Comparison of ENCODE assay signal across 9 cellular contexts in the genomic region with DNA sequence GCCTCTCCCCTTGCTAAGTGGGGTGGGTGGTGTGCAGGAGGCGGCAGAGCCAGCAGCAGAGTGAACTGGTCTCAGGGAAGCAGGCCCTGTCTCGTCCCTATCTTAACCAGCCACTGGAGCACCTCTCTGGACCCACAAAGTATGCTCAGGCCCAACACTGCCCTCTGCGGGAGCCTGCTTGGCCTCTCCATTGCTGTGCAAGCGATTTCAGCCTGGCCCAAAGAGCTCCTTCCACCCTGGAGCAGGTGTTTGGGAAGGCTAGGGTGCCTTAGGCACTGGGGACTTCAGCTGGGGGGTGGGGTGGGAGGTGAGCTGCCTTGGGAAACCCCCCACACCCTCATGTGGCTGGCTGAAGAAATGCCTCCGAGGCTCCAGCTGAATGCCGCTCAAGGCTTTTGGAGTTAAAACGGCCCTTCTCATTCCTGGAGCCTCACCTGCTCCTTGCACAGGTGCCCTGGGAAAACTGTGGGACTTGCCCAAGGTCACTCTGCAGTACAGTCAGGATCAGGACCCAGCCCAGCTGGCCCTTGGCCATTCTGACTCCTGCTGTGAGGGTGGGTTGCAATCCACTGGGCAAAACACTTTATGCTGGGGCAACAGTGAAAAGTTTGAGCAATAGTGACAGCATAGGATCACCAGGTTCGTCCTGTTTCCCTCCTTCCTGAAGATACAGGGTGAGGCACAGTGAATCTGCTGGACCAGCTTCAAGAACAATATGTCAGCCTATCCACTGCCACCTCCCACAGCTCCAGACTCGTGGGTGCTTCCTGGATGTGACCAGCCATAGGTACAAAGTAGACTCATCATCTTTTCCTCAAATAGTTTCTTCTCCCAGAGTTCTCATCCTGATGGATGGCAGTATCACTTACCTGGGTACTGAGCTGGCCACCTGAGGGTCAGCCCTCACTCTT. TPM values are rescaled to one million over a fixed set of nuclear protein-coding genes. Genes with fewer than 3 reads are reported as not detected.
DNase-seq lines count a peak whose midpoint lies in the region; ATAC-seq, FAIRE-seq and TF ChIP-seq lines count a peak whose summit lies in the region.
"Had no signal": no experiment of that assay in that cellular context is flagged by ENCODE, and none has a peak within 500 bp of the region (broad histone marks: within the 10 kb centered on the region; RNA-seq: fewer than 3 reads in every experiment).

No MANE protein-coding gene starts in this region.

- H3K36me3 Mint-ChIP-seq in activated T-helper 17 cell treated with anti-CD3 and anti-CD28 coated beads, Interleukin-2, amount 50 U/mL, for 72 hours (ENCODE audit: low read depth), result no peaks in the 10 kb centered on the region
- H3K36me3 Mint-ChIP-seq in activated T-cell treated with anti-CD3 and anti-CD28 coated beads, Interleukin-2, amount 50 U/mL, for 4 hours (ENCODE audit: insufficient read depth), result no peaks in the 10 kb centered on the region
- no peaks in the 10 kb centered on the region for H3K36me3 Mint-ChIP-seq in T-helper 2 cell treated with Interferon-gamma antibody and Interleukin-4, amounts not matched to agents 5 μg/mL and 100 μg/mL, for 36 hours (ENCODE audit: low read depth)
- H3K36me3 Mint-ChIP-seq: natural killer cell had no signal

- no peak overlapping the region for H3K27ac ChIP-seq in MM.1S (ENCODE audit: low read length)
- no peak overlapping the region for H3K27ac ChIP-seq in kidney (ENCODE audit: low read depth in 2 of 2, low read length in 2 of 2)

- no peaks in the 10 kb centered on the region for H4K20me1 ChIP-seq in MM.1S (ENCODE audit: insufficient read depth, low read length)

- ATAC-seq in activated T-helper 17 cell treated with anti-CD3 and anti-CD28 coated beads, Interleukin-2, amount 50 U/mL, for 72 hours (replicated peaks), result peak; percentile 61
- no peak for ATAC-seq in HG02678 (IDR thresholded peaks at IDR 0.05; ENCODE audit: unreplicated experiment)
- no peak for ATAC-seq in activated T-cell treated with anti-CD3 and anti-CD28 coated beads, Interleukin-2, amount 50 U/mL, for 4 hours

- TF ChIP-seq CTCF in GM10266 (IDR thresholded peaks at IDR 0.05; ENCODE audit: control insufficient read depth, insufficient read depth, low read depth, missing control alignments), result peak; percentile 76
- TF ChIP-seq CTCF in MM.1S (IDR thresholded peaks at IDR 0.05; ENCODE audit: low read length), result peak; percentile 54
- TF ChIP-seq CTCF in kidney (IDR thresholded peaks at IDR 0.05; ENCODE audit: borderline replicate concordance, extremely low read depth, insufficient read depth), result peak; percentile 54

- H3K4me3 Mint-ChIP-seq in activated T-helper 17 cell treated with anti-CD3 and anti-CD28 coated beads, Interleukin-2, amount 50 U/mL, for 72 hours, result no peak overlapping the region
- no peak overlapping the region for H3K4me3 Mint-ChIP-seq in activated T-cell treated with anti-CD3 and anti-CD28 coated beads, Interleukin-2, amount 50 U/mL, for 4 hours
- no peak overlapping the region for H3K4me3 Mint-ChIP-seq in T-helper 2 cell treated with Interferon-gamma antibody and Interleukin-4, amounts not matched to agents 5 μg/mL and 100 μg/mL, for 36 hours
- H3K4me3 Mint-ChIP-seq: natural killer cell had no signal

- no peaks in the 10 kb centered on the region for H3K9me3 Mint-ChIP-seq in activated T-helper 17 cell treated with anti-CD3 and anti-CD28 coated beads, Interleukin-2, amount 50 U/mL, for 72 hours
- H3K9me3 Mint-ChIP-seq in activated T-cell treated with anti-CD3 and anti-CD28 coated beads, Interleukin-2, amount 50 U/mL, for 4 hours, result no peaks in the 10 kb centered on the region
- H3K9me3 Mint-ChIP-seq in T-helper 2 cell treated with Interferon-gamma antibody and Interleukin-4, amounts not matched to agents 5 μg/mL and 100 μg/mL, for 36 hours, result no peaks in the 10 kb centered on the region
- H3K9me3 Mint-ChIP-seq: natural killer cell had no signal

- intact Hi-C loops in kidney (cut with DNase I), result no loop called here

- 0 out of 2 replicates have a peak, but pooled peaks cover 6% of the 10 kb centered on the region for H3K27me3 ChIP-seq in MM.1S (replicated peaks; ENCODE audit: insufficient read depth, low read length)

- H3K4me2 ChIP-seq in MM.1S (ENCODE audit: low read depth, low read length), result no peak overlapping the region

- H3K79me2 ChIP-seq in MM.1S (ENCODE audit: low read length), result no peaks in the 10 kb centered on the region

- FAIRE-seq in kidney (lab: Jason Lieb, UNC) (no peak), GM19239 (lab: Jason Lieb, UNC) (no peak)

- no peaks in the 10 kb centered on the region for H3K9me2 ChIP-seq in MM.1S (replicated peaks; ENCODE audit: insufficient read depth, low read length)

- H3K9ac ChIP-seq in MM.1S (ENCODE audit: low read length) (no peak overlapping the region), kidney (ENCODE audit: low read length in 2 of 2) (no peak overlapping the region)

- H3K27ac Mint-ChIP-seq in activated T-helper 17 cell treated with anti-CD3 and anti-CD28 coated beads, Interleukin-2, amount 50 U/mL, for 72 hours, result no peak overlapping the region
- H3K27ac Mint-ChIP-seq in T-helper 2 cell treated with Interferon-gamma antibody and Interleukin-4, amounts not matched to agents 5 μg/mL and 100 μg/mL, for 36 hours, result no peak overlapping the region
- H3K27ac Mint-ChIP-seq: natural killer cell had no signal

- H3F3A ChIP-seq in MM.1S (ENCODE audit: insufficient read depth, low read length), result no peaks in the 10 kb centered on the region

- no peaks in the 10 kb centered on the region for H3K27me3 Mint-ChIP-seq in activated T-helper 17 cell treated with anti-CD3 and anti-CD28 coated beads, Interleukin-2, amount 50 U/mL, for 72 hours
- no peaks in the 10 kb centered on the region for H3K27me3 Mint-ChIP-seq in activated T-cell treated with anti-CD3 and anti-CD28 coated beads, Interleukin-2, amount 50 U/mL, for 4 hours (ENCODE audit: low read depth)
- peaks cover 14% of the 10 kb centered on the region for H3K27me3 Mint-ChIP-seq in T-helper 2 cell treated with Interferon-gamma antibody and Interleukin-4, amounts not matched to agents 5 μg/mL and 100 μg/mL, for 36 hours (ENCODE audit: low read depth)

- H3K4me3 ChIP-seq in MM.1S (ENCODE audit: low read length) (no peak overlapping the region), kidney (ENCODE audit: low read length in 2 of 2) (no peak overlapping the region)

- peaks cover 12% of the 10 kb centered on the region for H3K4me1 ChIP-seq in MM.1S (ENCODE audit: low read length)
- no peaks in the 10 kb centered on the region for H3K4me1 ChIP-seq in kidney (ENCODE audit: control insufficient read depth in 1 of 2, insufficient read depth in 1 of 2, low read depth in 1 of 2, low read length in 2 of 2)

- no peaks in the 10 kb centered on the region for H3K4me1 Mint-ChIP-seq in activated T-helper 17 cell treated with anti-CD3 and anti-CD28 coated beads, Interleukin-2, amount 50 U/mL, for 72 hours
- no peaks in the 10 kb centered on the region for H3K4me1 Mint-ChIP-seq in activated T-cell treated with anti-CD3 and anti-CD28 coated beads, Interleukin-2, amount 50 U/mL, for 4 hours (ENCODE audit: low read depth)
- H3K4me1 Mint-ChIP-seq in T-helper 2 cell treated with Interferon-gamma antibody and Interleukin-4, amounts not matched to agents 5 μg/mL and 100 μg/mL, for 36 hours (ENCODE audit: low read depth), result no peaks in the 10 kb centered on the region
- H3K4me1 Mint-ChIP-seq: natural killer cell had no signal

- H3K36me3 ChIP-seq in MM.1S (replicated peaks; ENCODE audit: insufficient read depth, low read length) (no peaks in the 10 kb centered on the region), kidney (ENCODE audit: control insufficient read depth in 1 of 2, insufficient read depth in 2 of 2, low read length in 2 of 2) (no peaks in the 10 kb centered on the region)

- DNase-seq in GM10266 (ENCODE audit: extremely low spot score) (peak; percentile 76), MM.1S (peak; percentile 54), kidney (peak; percentile 73), GM19239 (ENCODE audit: insufficient read length, low spot score) (no peak)
- DNase-seq in activated T-cell treated with anti-CD3 and anti-CD28 coated beads, Interleukin-2, amount 50 U/mL, for 4 hours, result no peak
- no peak for DNase-seq in T-helper 2 cell treated with Interferon-gamma antibody and Interleukin-4, amounts not matched to agents 5 μg/mL and 100 μg/mL, for 36 hours (ENCODE audit: low spot score)
- DNase-seq: natural killer cell had no signal

- H3K9me3 ChIP-seq in MM.1S (replicated peaks; ENCODE audit: insufficient read depth, low read length) (no peaks in the 10 kb centered on the region), kidney (ENCODE audit: control insufficient read depth in 1 of 2, low read length in 2 of 2) (no peaks in the 10 kb centered on the region)

- H2AFZ ChIP-seq in MM.1S (ENCODE audit: low read length), result no peak overlapping the region

RNA-seq across cellular contexts. Expression of a gene that starts 5.9 kb away (rescaled TPM):
- 10 to 100 TPM; 35.3 to 38.7 TPM for total RNA-seq in activated T-helper 17 cell treated with anti-CD3 and anti-CD28 coated beads, Interleukin-2, amount 50 U/mL, for 72 hours
- 21.3 TPM for total RNA-seq in kidney
- polyA plus RNA-seq in kidney (ENCODE audit: insufficient read depth, low read depth, low replicate concordance), result 5.5 TPM
- total RNA-seq in activated T-cell treated with anti-CD3 and anti-CD28 coated beads, Interleukin-2, amount 50 U/mL, for 4 hours, result 10 to 100 TPM; 43.2 to 45.1 (median 45.0) TPM

RNA-seq across cellular contexts. Expression of a gene that starts 8.6 kb away (rescaled TPM):
- total RNA-seq in activated T-helper 17 cell treated with anti-CD3 and anti-CD28 coated beads, Interleukin-2, amount 50 U/mL, for 72 hours, result not detected
- not detected for total RNA-seq in kidney
- polyA plus RNA-seq in kidney (ENCODE audit: insufficient read depth, low read depth, low replicate concordance), result not detected
- total RNA-seq in activated T-cell treated with anti-CD3 and anti-CD28 coated beads, Interleukin-2, amount 50 U/mL, for 4 hours, result not detected

RNA-seq across cellular contexts. Expression of a gene that starts 42.4 kb away (rescaled TPM):
- 10 to 100 TPM; 33.3 to 56.5 TPM for total RNA-seq in activated T-helper 17 cell treated with anti-CD3 and anti-CD28 coated beads, Interleukin-2, amount 50 U/mL, for 72 hours
- 58.6 TPM for total RNA-seq in kidney
- 6.8 TPM for polyA plus RNA-seq in kidney (ENCODE audit: insufficient read depth, low read depth, low replicate concordance)
- total RNA-seq in activated T-cell treated with anti-CD3 and anti-CD28 coated beads, Interleukin-2, amount 50 U/mL, for 4 hours, result 10 to 100 TPM; 29.5 to 37.0 (median 34.3) TPM

Comparison
In these comparisons a context has a peak if more than half of its experiments do, and no peak if none do; other contexts are left out.
1. DNase-seq: peak in GM10266 (single experiment), MM.1S (single experiment) and kidney (single experiment); none in GM19239 (single experiment), activated T-cell treated with anti-CD3 and anti-CD28 coated beads, Interleukin-2, amount 50 U/mL, for 4 hours (single experiment) and T-helper 2 cell treated with Interferon-gamma antibody and Interleukin-4, amounts not matched to agents 5 μg/mL and 100 μg/mL, for 36 hours (single experiment).
2. Peak in every context shown above with its lines, with median percentiles within 50 percentile points of each other: CTCF ChIP-seq.